In the genomic region with DNA sequence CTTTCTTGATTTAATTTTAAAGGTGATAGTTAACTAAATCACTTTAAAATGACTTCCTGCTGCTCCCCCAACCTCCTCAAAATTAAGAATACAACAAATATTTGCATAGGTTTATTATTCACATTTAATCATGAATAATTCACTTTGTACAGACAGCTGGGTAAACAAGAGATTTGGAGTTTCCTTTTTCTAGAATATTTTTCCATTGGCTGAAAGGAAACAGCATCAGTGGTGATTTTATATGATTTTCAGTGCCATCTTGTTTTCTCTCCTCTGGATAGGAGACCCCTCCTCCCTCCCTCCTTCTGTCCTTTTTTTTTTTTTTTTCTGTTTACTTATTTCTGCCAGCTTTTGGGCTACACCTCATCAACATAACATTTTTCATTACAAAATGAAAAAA, we compare ENCODE assay signal across 1 cellular context.
TF ChIP-seq lines count a peak whose summit lies in the region.

No MANE protein-coding gene starts in this region.

TF ChIP-seq in GM23338, 12 proteins besides CTCF, POLR2A, EP300 and RAD21 (continued from another document):
- TF ChIP-seq, protein P1, sequence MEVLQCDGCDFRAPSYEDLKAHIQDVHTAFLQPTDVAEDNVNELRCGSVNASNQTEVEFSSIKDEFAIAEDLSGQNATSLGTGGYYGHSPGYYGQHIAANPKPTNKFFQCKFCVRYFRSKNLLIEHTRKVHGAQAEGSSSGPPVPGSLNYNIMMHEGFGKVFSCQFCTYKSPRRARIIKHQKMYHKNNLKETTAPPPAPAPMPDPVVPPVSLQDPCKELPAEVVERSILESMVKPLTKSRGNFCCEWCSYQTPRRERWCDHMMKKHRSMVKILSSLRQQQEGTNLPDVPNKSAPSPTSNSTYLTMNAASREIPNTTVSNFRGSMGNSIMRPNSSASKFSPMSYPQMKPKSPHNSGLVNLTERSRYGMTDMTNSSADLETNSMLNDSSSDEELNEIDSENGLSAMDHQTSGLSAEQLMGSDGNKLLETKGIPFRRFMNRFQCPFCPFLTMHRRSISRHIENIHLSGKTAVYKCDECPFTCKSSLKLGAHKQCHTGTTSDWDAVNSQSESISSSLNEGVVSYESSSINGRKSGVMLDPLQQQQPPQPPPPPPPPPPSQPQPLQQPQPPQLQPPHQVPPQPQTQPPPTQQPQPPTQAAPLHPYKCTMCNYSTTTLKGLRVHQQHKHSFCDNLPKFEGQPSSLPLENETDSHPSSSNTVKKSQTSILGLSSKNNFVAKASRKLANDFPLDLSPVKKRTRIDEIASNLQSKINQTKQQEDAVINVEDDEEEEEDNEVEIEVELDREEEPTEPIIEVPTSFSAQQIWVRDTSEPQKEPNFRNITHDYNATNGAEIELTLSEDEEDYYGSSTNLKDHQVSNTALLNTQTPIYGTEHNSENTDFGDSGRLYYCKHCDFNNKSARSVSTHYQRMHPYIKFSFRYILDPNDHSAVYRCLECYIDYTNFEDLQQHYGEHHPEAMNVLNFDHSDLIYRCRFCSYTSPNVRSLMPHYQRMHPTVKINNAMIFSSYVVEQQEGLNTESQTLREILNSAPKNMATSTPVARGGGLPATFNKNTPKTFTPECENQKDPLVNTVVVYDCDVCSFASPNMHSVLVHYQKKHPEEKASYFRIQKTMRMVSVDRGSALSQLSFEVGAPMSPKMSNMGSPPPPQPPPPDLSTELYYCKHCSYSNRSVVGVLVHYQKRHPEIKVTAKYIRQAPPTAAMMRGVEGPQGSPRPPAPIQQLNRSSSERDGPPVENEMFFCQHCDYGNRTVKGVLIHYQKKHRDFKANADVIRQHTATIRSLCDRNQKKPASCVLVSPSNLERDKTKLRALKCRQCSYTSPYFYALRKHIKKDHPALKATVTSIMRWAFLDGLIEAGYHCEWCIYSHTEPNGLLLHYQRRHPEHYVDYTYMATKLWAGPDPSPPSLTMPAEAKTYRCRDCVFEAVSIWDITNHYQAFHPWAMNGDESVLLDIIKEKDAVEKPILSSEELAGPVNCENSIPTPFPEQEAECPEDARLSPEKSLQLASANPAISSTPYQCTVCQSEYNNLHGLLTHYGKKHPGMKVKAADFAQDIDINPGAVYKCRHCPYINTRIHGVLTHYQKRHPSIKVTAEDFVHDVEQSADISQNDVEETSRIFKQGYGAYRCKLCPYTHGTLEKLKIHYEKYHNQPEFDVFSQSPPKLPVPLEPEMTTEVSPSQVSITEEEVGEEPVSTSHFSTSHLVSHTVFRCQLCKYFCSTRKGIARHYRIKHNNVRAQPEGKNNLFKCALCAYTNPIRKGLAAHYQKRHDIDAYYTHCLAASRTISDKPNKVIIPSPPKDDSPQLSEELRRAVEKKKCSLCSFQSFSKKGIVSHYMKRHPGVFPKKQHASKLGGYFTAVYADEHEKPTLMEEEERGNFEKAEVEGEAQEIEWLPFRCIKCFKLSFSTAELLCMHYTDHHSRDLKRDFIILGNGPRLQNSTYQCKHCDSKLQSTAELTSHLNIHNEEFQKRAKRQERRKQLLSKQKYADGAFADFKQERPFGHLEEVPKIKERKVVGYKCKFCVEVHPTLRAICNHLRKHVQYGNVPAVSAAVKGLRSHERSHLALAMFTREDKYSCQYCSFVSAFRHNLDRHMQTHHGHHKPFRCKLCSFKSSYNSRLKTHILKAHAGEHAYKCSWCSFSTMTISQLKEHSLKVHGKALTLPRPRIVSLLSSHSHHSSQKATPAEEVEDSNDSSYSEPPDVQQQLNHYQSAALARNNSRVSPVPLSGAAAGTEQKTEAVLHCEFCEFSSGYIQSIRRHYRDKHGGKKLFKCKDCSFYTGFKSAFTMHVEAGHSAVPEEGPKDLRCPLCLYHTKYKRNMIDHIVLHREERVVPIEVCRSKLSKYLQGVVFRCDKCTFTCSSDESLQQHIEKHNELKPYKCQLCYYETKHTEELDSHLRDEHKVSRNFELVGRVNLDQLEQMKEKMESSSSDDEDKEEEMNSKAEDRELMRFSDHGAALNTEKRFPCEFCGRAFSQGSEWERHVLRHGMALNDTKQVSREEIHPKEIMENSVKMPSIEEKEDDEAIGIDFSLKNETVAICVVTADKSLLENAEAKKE (CRISPR knock-in tag; IDR thresholded peaks at IDR 0.05): no peak
- no peak for TF ChIP-seq ZNF114 (CRISPR knock-in tag; IDR thresholded peaks at IDR 0.05)
- TF ChIP-seq REST (IDR thresholded peaks at IDR 0.05; ENCODE audit: unreplicated experiment): no peak
- no peak for TF ChIP-seq EZH2 (IDR thresholded peaks at IDR 0.05; ENCODE audit: low read depth, unreplicated experiment)
- no peak for TF ChIP-seq NANOG (IDR thresholded peaks at IDR 0.05; ENCODE audit: borderline replicate concordance)
- no peak for TF ChIP-seq POLR2AphosphoS5 (IDR thresholded peaks at IDR 0.05; ENCODE audit: low read depth)
- no peak for TF ChIP-seq STAT1 (IDR thresholded peaks at IDR 0.05; ENCODE audit: unreplicated experiment)
- TF ChIP-seq ZNF331 (CRISPR knock-in tag; IDR thresholded peaks at IDR 0.05; ENCODE audit: low read depth): no peak
